ENCODE assay signal across 8 cellular contexts in genomic region chr12:30695327-30696102, GRCh38. TPM values are rescaled to one million over a fixed set of nuclear protein-coding genes. Genes with fewer than 3 reads are reported as not detected.
DNase-seq lines count a peak whose midpoint lies in the region; ATAC-seq and TF ChIP-seq lines count a peak whose summit lies in the region.

TSS of gene IPO8 (minus strand) at chr12:30695869. CDS start at chr12:30695647, 222 bp downstream.

- intact Hi-C loops in activated T-helper 2 cell treated with anti-CD3 and anti-CD28 coated beads, Interferon-gamma antibody, Interleukin-2, Interleukin-4, amounts not matched to agents 10 μg/mL and 5 μg/mL and 100 μg/mL, durations not matched to agents 14 hours and 24 hours and 36 hours (cut with micrococcal nuclease) = loop anchor here (1.0 to 5.0 kb wide), 4 partner anchors 59 to 1313 kb away; partner anchors contain the start of genes CAPRIN2, DDX11 and ERGIC2
- intact Hi-C loops in natural killer cell (cut with micrococcal nuclease) = loop anchor here (1.0 kb wide), 3 partner anchors 59 to 1314 kb away; partner anchors contain the start of genes CAPRIN2 and ERGIC2

- no peaks in the 10 kb centered on the region for H3K9me3 Mint-ChIP-seq in activated T-helper 2 cell treated with anti-CD3 and anti-CD28 coated beads, Interferon-gamma antibody, Interleukin-2, Interleukin-4, amounts not matched to agents 10 μg/mL and 5 μg/mL and 100 μg/mL, durations not matched to agents 14 hours and 24 hours and 36 hours
- H3K9me3 Mint-ChIP-seq in natural killer cell = no peaks in the 10 kb centered on the region

- no peaks in the 10 kb centered on the region for H3K36me3 ChIP-seq in RWPE2 (ENCODE audit: low read depth)

- ATAC-seq in RWPE2 (ENCODE audit: low read depth) (peak; percentile 73), natural killer cell (peak; percentile 93 to 94 (median 93))
- ATAC-seq in stimulated activated naive CD8-positive, alpha-beta T cell treated with anti-CD3 and anti-CD28 coated beads, Interleukin-15, Interleukin-2, amounts not matched to agents 100 U/mL and 50 U/mL, for 24 hours = peak; percentile 90

- H3K27ac Mint-ChIP-seq in activated T-helper 2 cell treated with anti-CD3 and anti-CD28 coated beads, Interferon-gamma antibody, Interleukin-2, Interleukin-4, amounts not matched to agents 10 μg/mL and 5 μg/mL and 100 μg/mL, durations not matched to agents 14 hours and 24 hours and 36 hours = peak within 1 kb of the TSS; percentile 88
- H3K27ac Mint-ChIP-seq in natural killer cell = peak within 1 kb of the TSS; percentile 85 to 94

- TF ChIP-seq CTCF in LNCaP clone FGC (IDR thresholded peaks at IDR 0.05; ENCODE audit: control insufficient read depth, extremely low read depth, insufficient read depth) (peak; percentile 21), RWPE2 (IDR thresholded peaks at IDR 0.05; ENCODE audit: poor library complexity, severe bottlenecking) (no peak), fibroblast of mammary gland (conservative IDR thresholded peaks at IDR 0.05; ENCODE audit: control insufficient read depth, insufficient read depth, low read depth, low read length) (peak; percentile 15), natural killer cell (IDR thresholded peaks at IDR 0.05) (peak; percentile 39)

- no peaks in the 10 kb centered on the region for H3K9me3 ChIP-seq in RWPE2 (ENCODE audit: severe bottlenecking)

- H3K4me3 Mint-ChIP-seq in activated T-helper 2 cell treated with anti-CD3 and anti-CD28 coated beads, Interferon-gamma antibody, Interleukin-2, Interleukin-4, amounts not matched to agents 10 μg/mL and 5 μg/mL and 100 μg/mL, durations not matched to agents 14 hours and 24 hours and 36 hours (ENCODE audit: low read depth) = peak within 1 kb of the TSS; percentile 91
- H3K4me3 Mint-ChIP-seq in natural killer cell = peak within 1 kb of the TSS; percentile 93

- H3K4me1 ChIP-seq in RWPE2 (ENCODE audit: insufficient read depth, poor library complexity, severe bottlenecking) = peaks cover 10% of the 10 kb centered on the region

- peaks cover 8% of the 10 kb centered on the region for H3K27me3 Mint-ChIP-seq in activated T-helper 2 cell treated with anti-CD3 and anti-CD28 coated beads, Interferon-gamma antibody, Interleukin-2, Interleukin-4, amounts not matched to agents 10 μg/mL and 5 μg/mL and 100 μg/mL, durations not matched to agents 14 hours and 24 hours and 36 hours (ENCODE audit: low read depth)
- peaks cover 0 to 2% of the 10 kb centered on the region in 2 donors for H3K27me3 Mint-ChIP-seq in natural killer cell (ENCODE audit: low read depth in 2 of 2)

- H3K4me3 ChIP-seq in LNCaP clone FGC (ENCODE audit: low read depth, low read length) (peak within 1 kb of the TSS; percentile 94), RWPE2 (ENCODE audit: severe bottlenecking) (peak within 1 kb of the TSS; percentile 64), fibroblast of mammary gland (ENCODE audit: control insufficient read depth, low read depth, low read length) (peak within 1 kb of the TSS; percentile 96)

- H3K36me3 Mint-ChIP-seq in activated T-helper 2 cell treated with anti-CD3 and anti-CD28 coated beads, Interferon-gamma antibody, Interleukin-2, Interleukin-4, amounts not matched to agents 10 μg/mL and 5 μg/mL and 100 μg/mL, durations not matched to agents 14 hours and 24 hours and 36 hours (ENCODE audit: low read depth) = peaks cover under 1% of the 10 kb centered on the region
- H3K36me3 Mint-ChIP-seq in natural killer cell = no peaks in the 10 kb centered on the region

- peak within 1 kb of the TSS; percentile 40 for H3K27ac ChIP-seq in RWPE2 (ENCODE audit: poor library complexity, severe bottlenecking)

- H3K27me3 ChIP-seq in RWPE2 (ENCODE audit: insufficient read depth, poor library complexity, severe bottlenecking) = no peaks in the 10 kb centered on the region

- peak; percentile 95 for DNase-seq in ELR (ENCODE audit: low read depth)
- peak; percentile 88 for DNase-seq in H4 (ENCODE audit: low spot score)
- DNase-seq in LNCaP clone FGC (ENCODE audit: low read depth) = peak; percentile 84
- peak; percentile 79 for DNase-seq in RWPE2 (ENCODE audit: low spot score)
- peak; percentile 75 for DNase-seq in activated T-helper 2 cell treated with anti-CD3 and anti-CD28 coated beads, Interferon-gamma antibody, Interleukin-2, Interleukin-4, amounts not matched to agents 10 μg/mL and 5 μg/mL and 100 μg/mL, durations not matched to agents 14 hours and 24 hours and 36 hours (ENCODE audit: low spot score)
- DNase-seq in fibroblast of mammary gland (ENCODE audit: low read depth) = peak; percentile 88
- peak; percentile 72 for DNase-seq in natural killer cell
- peak; percentile 88 for DNase-seq in stimulated activated naive CD8-positive, alpha-beta T cell treated with anti-CD3 and anti-CD28 coated beads, Interleukin-15, Interleukin-2, amounts not matched to agents 100 U/mL and 50 U/mL, for 24 hours

- H3K4me1 Mint-ChIP-seq in activated T-helper 2 cell treated with anti-CD3 and anti-CD28 coated beads, Interferon-gamma antibody, Interleukin-2, Interleukin-4, amounts not matched to agents 10 μg/mL and 5 μg/mL and 100 μg/mL, durations not matched to agents 14 hours and 24 hours and 36 hours (ENCODE audit: low read depth) = peaks cover 30% of the 10 kb centered on the region
- peaks cover 33 to 38% of the 10 kb centered on the region in 2 donors for H3K4me1 Mint-ChIP-seq in natural killer cell

RNA-seq across cellular contexts. Expression of gene IPO8, which starts in this region (rescaled TPM):
- total RNA-seq in H4 (2014; rRNA removed; shearing (Covaris generic)) = 9.1 and 13.7 TPM in 2 replicates
- total RNA-seq in activated T-helper 2 cell treated with anti-CD3 and anti-CD28 coated beads, Interferon-gamma antibody, Interleukin-2, Interleukin-4, amounts not matched to agents 10 μg/mL and 5 μg/mL and 100 μg/mL, durations not matched to agents 14 hours and 24 hours and 36 hours = 40.1 and 44.3 TPM in 2 replicates
- 10 to 100 TPM; 42.6 to 54.8 (median 49.2) TPM for total RNA-seq in natural killer cell

Comparison
In these comparisons a context has a peak if more than half of its experiments do, and no peak if none do; other contexts are left out.
1. Peak in every context shown above with its lines: DNase-seq, ATAC-seq, H3K4me3 ChIP-seq and H3K27ac ChIP-seq.